8 cellular contexts compared by ENCODE assay signal in genomic region chr12:52022841-52023181, GRCh38. TPM values are rescaled to one million over a fixed set of nuclear protein-coding genes. Genes with fewer than 3 reads are reported as not detected.
A peak's percentile ranks its signal among the peaks of the same experiment; 100 is the strongest.
DNase-seq lines count a peak whose midpoint lies in the region; ATAC-seq and TF ChIP-seq lines count a peak whose summit lies in the region.

No MANE protein-coding gene starts in this region.

- H4K20me1 ChIP-seq in fibroblast of lung (ENCODE audit: control insufficient read depth, extremely low read depth, insufficient read depth, low read length) = no peaks in the 10 kb centered on the region

- H3K9ac ChIP-seq in fibroblast of lung (ENCODE audit: insufficient read depth, low read length) = no peak overlapping the region

- no peak overlapping the region for H2AFZ ChIP-seq in fibroblast of lung (ENCODE audit: low read length)

- TF ChIP-seq CTCF in fibroblast of lung (conservative IDR thresholded peaks at IDR 0.05 in 1 of 2, IDR thresholded peaks at IDR 0.05 in 1 of 2; ENCODE audit: low read depth in 1 of 2, low read length in 2 of 2) (no peak), GM20000 (IDR thresholded peaks at IDR 0.05; ENCODE audit: extremely low read depth, missing control alignments) (no peak)

- ATAC-seq in sciatic nerve (no peak), HG02610 (IDR thresholded peaks at IDR 0.05; ENCODE audit: unreplicated experiment) (no peak), GM21515 (IDR thresholded peaks at IDR 0.05; ENCODE audit: unreplicated experiment) (no peak)

- H3K27ac ChIP-seq in fibroblast of lung (ENCODE audit: insufficient read depth, low read length) = no peak overlapping the region

- H3K4me3 ChIP-seq in fibroblast of lung (replicated peaks in 1 of 4; ENCODE audit: control extremely low read depth in 1 of 4, insufficient read depth in 1 of 4, low read depth in 3 of 4, low read length in 4 of 4) = peak overlapping the region in 2 of 4 experiments; percentile 45 to 57

- H3K4me2 ChIP-seq in fibroblast of lung (ENCODE audit: extremely low read depth, insufficient read depth, low read length) = peak overlapping the region; percentile 88

- no peaks in the 10 kb centered on the region for H3K27me3 ChIP-seq in fibroblast of lung (ENCODE audit: control insufficient read depth, insufficient read depth, low read length)

- DNase-seq in stimulated activated naive CD4-positive, alpha-beta T cell treated with Interleukin-2 at 50 U/mL for 16 hours (lab: John Stamatoyannopoulos, UW) = peak; percentile 29
- no peak for DNase-seq in stimulated activated naive CD4-positive, alpha-beta T cell (lab: John Stamatoyannopoulos, UW)
- DNase-seq in SW480 (ENCODE audit: low spot score) = peak; percentile 43
- DNase-seq in fibroblast of lung (ENCODE audit: low read depth in 2 of 2) = no peak
- DNase-seq in sciatic nerve (ENCODE audit: low spot score) = peak; percentile 66
- no peak for DNase-seq in GM20000 (ENCODE audit: low spot score)

- no peaks in the 10 kb centered on the region for H3K36me3 ChIP-seq in fibroblast of lung (ENCODE audit: control insufficient read depth, insufficient read depth, low read length)

- no peaks in the 10 kb centered on the region for H3K79me2 ChIP-seq in fibroblast of lung (ENCODE audit: control insufficient read depth, insufficient read depth, low read length)

- H3K4me1 ChIP-seq in fibroblast of lung (ENCODE audit: control insufficient read depth, extremely low read depth, insufficient read depth, low read length) = peaks cover 7% of the 10 kb centered on the region

- intact Hi-C loops in sciatic nerve (cut with DNase I) = no loop called here

- no peaks in the 10 kb centered on the region for H3K9me3 ChIP-seq in fibroblast of lung (ENCODE audit: control insufficient read depth, insufficient read depth, low read depth, low read length)

RNA-seq across cellular contexts. Expression of gene TAMALIN, which starts 16.1 kb away (rescaled TPM):
- total RNA-seq in fibroblast of lung (11.3 and 12.1 TPM in 2 replicates), sciatic nerve (124 TPM)
- 4.9 and 5.3 TPM in 2 replicates for polyA plus RNA-seq in fibroblast of lung
- polyA plus RNA-seq in fibroblast of lung (2012) = 6.0 and 6.7 TPM in 2 replicates
- 7.3 and 10.0 TPM in 2 replicates for polyA minus RNA-seq in fibroblast of lung (ENCODE audit: low replicate concordance)

RNA-seq across cellular contexts. Expression of gene NR4A1, which starts 28.4 kb away (rescaled TPM):
- 2.1 and 3.8 TPM in 2 replicates for total RNA-seq in fibroblast of lung
- polyA plus RNA-seq in fibroblast of lung = 4.1 and 15.9 TPM in 2 replicates
- 7.9 and 23.3 TPM in 2 replicates for polyA plus RNA-seq in fibroblast of lung (2012)
- polyA minus RNA-seq in fibroblast of lung (ENCODE audit: low replicate concordance) = 16.6 and 62.1 TPM in 2 replicates
- total RNA-seq in sciatic nerve = 688 TPM

RNA-seq across cellular contexts. Expression of gene ATG101, which starts 47.0 kb away (rescaled TPM):
- total RNA-seq in fibroblast of lung = 90.3 and 103 TPM in 2 replicates
- 82.2 and 82.9 TPM in 2 replicates for polyA plus RNA-seq in fibroblast of lung
- polyA plus RNA-seq in fibroblast of lung (2012) = 78.1 and 79.9 TPM in 2 replicates
- polyA minus RNA-seq in fibroblast of lung (ENCODE audit: low replicate concordance) = 109 and 186 TPM in 2 replicates
- total RNA-seq in sciatic nerve = 28.2 TPM

RNA-seq across cellular contexts. Expression of gene SMIM41, which starts 56.7 kb away (rescaled TPM):
- total RNA-seq in fibroblast of lung (2.0 and 2.1 TPM in 2 replicates), sciatic nerve (12.4 TPM)
- polyA plus RNA-seq in fibroblast of lung = 1.9 and 4.8 TPM in 2 replicates
- 1.5 and 2.8 TPM in 2 replicates for polyA plus RNA-seq in fibroblast of lung (2012)
- polyA minus RNA-seq in fibroblast of lung (ENCODE audit: low replicate concordance) = not detected in 2 replicates

Comparison
In these comparisons a context has a peak if more than half of its experiments do, and no peak if none do; other contexts are left out.
1. DNase-seq: peak in stimulated activated naive CD4-positive, alpha-beta T cell treated with Interleukin-2 at 50 U/mL for 16 hours (single experiment), SW480 (single experiment) and sciatic nerve (single experiment); none in stimulated activated naive CD4-positive, alpha-beta T cell (0 of 6), fibroblast of lung (0 of 2) and GM20000 (single experiment).
2. RNA of gene NR4A1, which starts 28.4 kb away (total RNA-seq): 688 TPM in sciatic nerve (single experiment); 2.1 to 3.8 TPM in fibroblast of lung; every median in the first group is over 100 times any median in the second.